ENCODE assay signal across 19 cellular contexts in genomic region chr7:129898007-129898406, GRCh38. TPM values are rescaled to one million over a fixed set of nuclear protein-coding genes. Genes with fewer than 3 reads are reported as not detected.
A peak's percentile ranks its signal among the peaks of the same experiment; 100 is the strongest.
DNase-seq lines count a peak whose midpoint lies in the region; ATAC-seq and TF ChIP-seq lines count a peak whose summit lies in the region.
"Had no signal": no experiment of that assay in that cellular context is flagged by ENCODE, and none has a peak within 500 bp of the region (broad histone marks: within the 10 kb centered on the region; RNA-seq: fewer than 3 reads in every experiment).

No MANE protein-coding gene starts in this region.

- H3K9me3 Mint-ChIP-seq in immature natural killer cell: no peaks in the 10 kb centered on the region
- H3K9me3 Mint-ChIP-seq: HFFc6 had no signal

- peaks cover 0 to 14% (median 4%) of the 10 kb centered on the region in 3 donors for H3K36me3 Mint-ChIP-seq in immature natural killer cell

- no peak overlapping the region for H3K4me2 ChIP-seq in PC-9

- H3K4me3 ChIP-seq in left ventricle myocardium inferior: no peak overlapping the region
- no peak overlapping the region for H3K4me3 ChIP-seq in heart right ventricle
- no peak overlapping the region for H3K4me3 ChIP-seq in PC-9
- H3K4me3 ChIP-seq in upper lobe of left lung: no peak overlapping the region

- H3K27me3 Mint-ChIP-seq in immature natural killer cell (ENCODE audit: low read depth in 3 of 3): peaks cover 0 to 3% (median 2%) of the 10 kb centered on the region in 3 donors

- H3K27ac Mint-ChIP-seq in immature natural killer cell: peak overlapping the region in 4 of 6 donors; percentile 4 to 52 (median 19)
- H3K27ac Mint-ChIP-seq: HFFc6 had no signal

- no peak for ATAC-seq in heart right ventricle
- no peak for ATAC-seq in upper lobe of left lung (ENCODE audit: low FRiP score in 2 of 2)
- ATAC-seq in HG02885 (IDR thresholded peaks at IDR 0.05; ENCODE audit: poor library complexity, unreplicated experiment): no peak

- no peak for TF ChIP-seq EP300 in upper lobe of left lung (IDR thresholded peaks at IDR 0.05)

- DNase-seq in left ventricle myocardium inferior (no peak), heart right ventricle (no peak), PC-9 (no peak), immature natural killer cell (no peak), upper lobe of left lung (no peak), SKM-1 treated with dmso at 0.1 percent for 144 hours (lab: John Stamatoyannopoulos, UW; ENCODE audit: unreplicated experiment) (no peak), NCI-H82 treated with DMSO at 0.1 percent for 48 hours (lab: John Stamatoyannopoulos, UW; ENCODE audit: unreplicated experiment) (no peak)
- DNase-seq: Caco-2, DMS153, EL, HFFc6, KBM-7, NCI-H1417 treated with DMSO at 0.1 percent for 48 hours, NCI-H2029, NCI-H2171 treated with DMSO at 0.1 percent for 48 hours, NCI-H446 treated with DMSO at 0.1 percent for 48 hours, NCI-H748 treated with DMSO at 0.1 percent for 48 hours, SHP77 had no signal

- TF ChIP-seq CTCF in left ventricle myocardium inferior (IDR thresholded peaks at IDR 0.05; ENCODE audit: borderline replicate concordance) (no peak), heart right ventricle (IDR thresholded peaks at IDR 0.05) (no peak), PC-9 (conservative IDR thresholded peaks at IDR 0.05) (no peak), upper lobe of left lung (IDR thresholded peaks at IDR 0.05) (no peak)

- CTCF ChIA-PET in PC-9 (lab: Charles Lee): interaction anchor here (0.6 kb wide), 1 partner anchor 529 kb away, joined by 9 read pairs; no protein-coding TSS in a partner anchor

- POLR2A ChIA-PET in PC-9 (lab: Charles Lee; ENCODE audit: unreplicated experiment): no interaction called here

- peaks cover 56% of the 10 kb centered on the region for H4K20me1 ChIP-seq in PC-9 (ENCODE audit: insufficient read depth)

- no peak overlapping the region for H2AFZ ChIP-seq in PC-9

- peaks cover 64% of the 10 kb centered on the region for H3K4me1 ChIP-seq in left ventricle myocardium inferior
- H3K4me1 ChIP-seq in heart right ventricle: peaks cover 0 to 59% (median 37%) of the 10 kb centered on the region in 9 donors
- H3K4me1 ChIP-seq in PC-9 (replicated peaks; ENCODE audit: insufficient read depth): 0 out of 2 replicates have a peak, but pooled peaks cover 6% of the 10 kb centered on the region
- H3K4me1 ChIP-seq in upper lobe of left lung: peaks cover 0 to 14% (median 9%) of the 10 kb centered on the region in 4 donors

- no peaks in the 10 kb centered on the region for H3K9me2 ChIP-seq in PC-9 (ENCODE audit: insufficient read depth)

- intact Hi-C loops in left ventricle myocardium inferior (cut with micrococcal nuclease) (no loop called here), heart right ventricle (cut with DNase I) (no loop called here), PC-9 (cut with micrococcal nuclease; ENCODE audit: unreplicated experiment) (no loop called here)

- H3K4me1 Mint-ChIP-seq in immature natural killer cell: peaks cover 26 to 52% of the 10 kb centered on the region in 2 donors

- peaks cover 29% of the 10 kb centered on the region for H3F3A ChIP-seq in PC-9 (ENCODE audit: insufficient read depth, low read depth)

- no peaks in the 10 kb centered on the region for H3K9me3 ChIP-seq in left ventricle myocardium inferior (replicated peaks)
- no peaks in the 10 kb centered on the region for H3K9me3 ChIP-seq in heart right ventricle
- H3K9me3 ChIP-seq in PC-9 (ENCODE audit: insufficient read depth, low read depth): no peaks in the 10 kb centered on the region
- no peaks in the 10 kb centered on the region for H3K9me3 ChIP-seq in upper lobe of left lung
- H3K9me3 ChIP-seq: Caco-2 had no signal

- H3K27ac ChIP-seq in left ventricle myocardium inferior (replicated peaks) (peak overlapping the region; percentile 46), heart right ventricle (peak overlapping the region in 2 of 10 donors; percentile 12 to 56), PC-9 (peak overlapping the region; percentile 7; the same call in 1 of the 2 replicates), upper lobe of left lung (peak overlapping the region in 3 of 4 donors; percentile 1 to 54 (median 44))

- no TSS peak for BruUV-seq in PC-9 (replicated peaks; lab: Mats Ljungman, UMichigan)

- peaks cover 66% of the 10 kb centered on the region for H3K79me2 ChIP-seq in PC-9 (ENCODE audit: low read depth)

- no peak for TF ChIP-seq POLR2A in upper lobe of left lung (IDR thresholded peaks at IDR 0.05)

- H3K4me3 Mint-ChIP-seq in immature natural killer cell: no peak overlapping the region
- H3K4me3 Mint-ChIP-seq: HFFc6 had no signal

- H3K36me3 ChIP-seq in left ventricle myocardium inferior (peaks cover 9% of the 10 kb centered on the region), heart right ventricle (peaks cover 0 to 46% (median 0%) of the 10 kb centered on the region in 9 donors), PC-9 (ENCODE audit: low read depth) (peaks cover 19% of the 10 kb centered on the region; the same call in 1 of the 2 replicates), upper lobe of left lung (peaks cover 0 to 19% (median 1%) of the 10 kb centered on the region in 4 donors)

- H3K27me3 ChIP-seq in left ventricle myocardium inferior (ENCODE audit: low read depth) (no peaks in the 10 kb centered on the region), heart right ventricle (no peaks in the 10 kb centered on the region), PC-9 (ENCODE audit: insufficient read depth, low read depth) (no peaks in the 10 kb centered on the region), upper lobe of left lung (no peaks in the 10 kb centered on the region)

RNA-seq across cellular contexts. Expression of gene UBE2H, which starts 54.8 kb away (rescaled TPM):
- total RNA-seq in left ventricle myocardium inferior (112 TPM), heart right ventricle (100 to 1,000 TPM in 7 of 10 donors, 10 to 100 TPM in 3; 73.5 to 222 (median 170) TPM), PC-9 (2021) (211 TPM in 2 replicates), upper lobe of left lung (100 to 1,000 TPM in 1 of 6 donors, 10 to 100 TPM in 5; 60.5 to 138 (median 65.4) TPM)
- polyA plus RNA-seq in heart right ventricle (10 to 100 TPM; 26.0 to 35.3 TPM), immature natural killer cell (10 to 100 TPM; 28.1 to 71.9 (median 32.2) TPM)
